1 cellular context compared by ENCODE assay signal in genomic region chr1:229147086-229147485, GRCh38.
A peak's percentile ranks its signal among the peaks of the same experiment; 100 is the strongest.
TF ChIP-seq lines count a peak whose summit lies in the region.

No MANE protein-coding gene starts in this region.

TF ChIP-seq in K562, 482 proteins besides CTCF, POLR2A, EP300 and RAD21 (continued from another document):
- TF ChIP-seq, protein P1, sequence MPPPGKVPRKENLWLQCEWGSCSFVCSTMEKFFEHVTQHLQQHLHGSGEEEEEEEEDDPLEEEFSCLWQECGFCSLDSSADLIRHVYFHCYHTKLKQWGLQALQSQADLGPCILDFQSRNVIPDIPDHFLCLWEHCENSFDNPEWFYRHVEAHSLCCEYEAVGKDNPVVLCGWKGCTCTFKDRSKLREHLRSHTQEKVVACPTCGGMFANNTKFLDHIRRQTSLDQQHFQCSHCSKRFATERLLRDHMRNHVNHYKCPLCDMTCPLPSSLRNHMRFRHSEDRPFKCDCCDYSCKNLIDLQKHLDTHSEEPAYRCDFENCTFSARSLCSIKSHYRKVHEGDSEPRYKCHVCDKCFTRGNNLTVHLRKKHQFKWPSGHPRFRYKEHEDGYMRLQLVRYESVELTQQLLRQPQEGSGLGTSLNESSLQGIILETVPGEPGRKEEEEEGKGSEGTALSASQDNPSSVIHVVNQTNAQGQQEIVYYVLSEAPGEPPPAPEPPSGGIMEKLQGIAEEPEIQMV (tag; conservative IDR thresholded peaks at IDR 0.05; ENCODE audit: low read depth): no peak
- no peak for TF ChIP-seq KLF13 (tag; IDR thresholded peaks at IDR 0.05; ENCODE audit: borderline replicate concordance, low read depth)
- TF ChIP-seq GABPB1 (CRISPR knock-in tag; IDR thresholded peaks at IDR 0.05): no peak
- TF ChIP-seq, protein P2, sequence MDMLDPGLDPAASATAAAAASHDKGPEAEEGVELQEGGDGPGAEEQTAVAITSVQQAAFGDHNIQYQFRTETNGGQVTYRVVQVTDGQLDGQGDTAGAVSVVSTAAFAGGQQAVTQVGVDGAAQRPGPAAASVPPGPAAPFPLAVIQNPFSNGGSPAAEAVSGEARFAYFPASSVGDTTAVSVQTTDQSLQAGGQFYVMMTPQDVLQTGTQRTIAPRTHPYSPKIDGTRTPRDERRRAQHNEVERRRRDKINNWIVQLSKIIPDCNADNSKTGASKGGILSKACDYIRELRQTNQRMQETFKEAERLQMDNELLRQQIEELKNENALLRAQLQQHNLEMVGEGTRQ (CRISPR knock-in tag; IDR thresholded peaks at IDR 0.05): no peak
- TF ChIP-seq ZNF197 (CRISPR knock-in tag; IDR thresholded peaks at IDR 0.05; ENCODE audit: low read depth): no peak
- TF ChIP-seq NFYB (IDR thresholded peaks at IDR 0.05; ENCODE audit: extremely low read depth, insufficient read length): no peak
- no peak for TF ChIP-seq MEF2D (tag; conservative IDR thresholded peaks at IDR 0.05; ENCODE audit: low read depth)
- TF ChIP-seq EGR1 (conservative IDR thresholded peaks at IDR 0.05): peak; percentile 31
- TF ChIP-seq, protein P3, sequence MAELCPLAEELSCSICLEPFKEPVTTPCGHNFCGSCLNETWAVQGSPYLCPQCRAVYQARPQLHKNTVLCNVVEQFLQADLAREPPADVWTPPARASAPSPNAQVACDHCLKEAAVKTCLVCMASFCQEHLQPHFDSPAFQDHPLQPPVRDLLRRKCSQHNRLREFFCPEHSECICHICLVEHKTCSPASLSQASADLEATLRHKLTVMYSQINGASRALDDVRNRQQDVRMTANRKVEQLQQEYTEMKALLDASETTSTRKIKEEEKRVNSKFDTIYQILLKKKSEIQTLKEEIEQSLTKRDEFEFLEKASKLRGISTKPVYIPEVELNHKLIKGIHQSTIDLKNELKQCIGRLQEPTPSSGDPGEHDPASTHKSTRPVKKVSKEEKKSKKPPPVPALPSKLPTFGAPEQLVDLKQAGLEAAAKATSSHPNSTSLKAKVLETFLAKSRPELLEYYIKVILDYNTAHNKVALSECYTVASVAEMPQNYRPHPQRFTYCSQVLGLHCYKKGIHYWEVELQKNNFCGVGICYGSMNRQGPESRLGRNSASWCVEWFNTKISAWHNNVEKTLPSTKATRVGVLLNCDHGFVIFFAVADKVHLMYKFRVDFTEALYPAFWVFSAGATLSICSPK (IDR thresholded peaks at IDR 0.05; ENCODE audit: borderline replicate concordance): no peak
- no peak for TF ChIP-seq COPS2 (conservative IDR thresholded peaks at IDR 0.05)
- TF ChIP-seq ETS2 (tag; IDR thresholded peaks at IDR 0.05; ENCODE audit: borderline replicate concordance, poor library complexity, severe bottlenecking): no peak
- TF ChIP-seq YY1 (IDR thresholded peaks at IDR 0.05; ENCODE audit: borderline replicate concordance in 1 of 3, control insufficient read depth in 1 of 3, extremely low read depth in 1 of 3, insufficient read depth in 3 of 3, insufficient read length in 1 of 3, insufficient replicate concordance in 2 of 3, low read depth in 1 of 3, low read length in 2 of 3): peak in 1 of 3 experiments; percentile 13
- TF ChIP-seq LCOR (CRISPR knock-in tag; IDR thresholded peaks at IDR 0.05): no peak
- TF ChIP-seq, protein P4, sequence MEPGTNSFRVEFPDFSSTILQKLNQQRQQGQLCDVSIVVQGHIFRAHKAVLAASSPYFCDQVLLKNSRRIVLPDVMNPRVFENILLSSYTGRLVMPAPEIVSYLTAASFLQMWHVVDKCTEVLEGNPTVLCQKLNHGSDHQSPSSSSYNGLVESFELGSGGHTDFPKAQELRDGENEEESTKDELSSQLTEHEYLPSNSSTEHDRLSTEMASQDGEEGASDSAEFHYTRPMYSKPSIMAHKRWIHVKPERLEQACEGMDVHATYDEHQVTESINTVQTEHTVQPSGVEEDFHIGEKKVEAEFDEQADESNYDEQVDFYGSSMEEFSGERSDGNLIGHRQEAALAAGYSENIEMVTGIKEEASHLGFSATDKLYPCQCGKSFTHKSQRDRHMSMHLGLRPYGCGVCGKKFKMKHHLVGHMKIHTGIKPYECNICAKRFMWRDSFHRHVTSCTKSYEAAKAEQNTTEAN (CRISPR knock-in tag; IDR thresholded peaks at IDR 0.05): no peak
- TF ChIP-seq CREB3 (tag; conservative IDR thresholded peaks at IDR 0.05; ENCODE audit: low read depth): no peak
- TF ChIP-seq CXXC5 (CRISPR knock-in tag; IDR thresholded peaks at IDR 0.05): no peak
- TF ChIP-seq PRMT5 (CRISPR knock-in tag; IDR thresholded peaks at IDR 0.05): no peak
